ENCODE assay signal across 8 cellular contexts in genomic region chr6:122609881-122610689, GRCh38. TPM values are rescaled to one million over a fixed set of nuclear protein-coding genes. Genes with fewer than 3 reads are reported as not detected.
DNase-seq lines count a peak whose midpoint lies in the region; ATAC-seq, FAIRE-seq and TF ChIP-seq lines count a peak whose summit lies in the region.

Gene PKIB (plus strand): TSS chr6:122610405. CDS start chr6:122717795, 107,390 bp downstream.

- H3K4me2 ChIP-seq in HCT116 (ENCODE audit: low read length): peak within 1 kb of the TSS; percentile 99

- H3K27me3 ChIP-seq in HCT116 (ENCODE audit: insufficient read depth, low read length) (no peaks in the 10 kb centered on the region), SJCRH30 (peaks cover 2% of the 10 kb centered on the region; the same call in 1 of the 2 replicates), heart right ventricle (peaks cover 0 to 62% (median 39%) of the 10 kb centered on the region in 7 donors), pancreas (no peaks in the 10 kb centered on the region)

- CTCF ChIA-PET in GM10248 (lab: Yijun Ruan, JAX): interaction anchor here (1.0 to 2.1 kb wide), 4 partner anchors 10 to 118 kb away, joined by 3 to 6 read pairs (median 4); no protein-coding TSS in a partner anchor
- CTCF ChIA-PET in HCT116 (lab: Charles Lee): interaction anchor here (0.6 to 2.0 kb wide), 8 partner anchors 10 to 188 kb away, joined by 3 to 12 read pairs (median 5); no protein-coding TSS in a partner anchor

- intact Hi-C loops in HCT116 (cut with micrococcal nuclease): loop anchor here (2.0 kb wide), 1 partner anchor 117 kb away; no protein-coding TSS in a partner anchor
- intact Hi-C loops in heart right ventricle (cut with DNase I): no loop called here
- intact Hi-C loops in pancreas (cut with DNase I): no loop called here

- peak within 1 kb of the TSS; percentile 99 for H2AFZ ChIP-seq in HCT116 (ENCODE audit: low read depth, low read length, poor library complexity, severe bottlenecking)

- H4K20me1 ChIP-seq in HCT116 (ENCODE audit: insufficient read depth): no peaks in the 10 kb centered on the region

- no TSS peak for BruUV-seq in HCT116 (replicated peaks; lab: Mats Ljungman, UMichigan)

- H3K36me3 ChIP-seq in HCT116 (ENCODE audit: control insufficient read depth in 1 of 2, insufficient read depth in 2 of 2, low read length in 2 of 2) (no peaks in the 10 kb centered on the region), SJCRH30 (no peaks in the 10 kb centered on the region), heart right ventricle (no peaks in the 10 kb centered on the region), pancreas (no peaks in the 10 kb centered on the region)

- TF ChIP-seq RAD21 in HCT116 (IDR thresholded peaks at IDR 0.05; ENCODE audit: low read depth): peak; percentile 53

- POLR2A ChIA-PET in GM10248 (lab: Yijun Ruan, JAX) (no interaction called here), HCT116 (lab: Charles Lee) (interaction anchor here (0.7 to 1.1 kb wide), 5 partner anchors 10 to 102 kb away, joined by 3 to 4 read pairs (median 3); no protein-coding TSS in a partner anchor)

- H3K9me2 ChIP-seq in HCT116 (ENCODE audit: insufficient read depth): no peaks in the 10 kb centered on the region

- peak within 1 kb of the TSS; percentile 44 for H3K27ac ChIP-seq in HCT116 (ENCODE audit: low read depth, low read length)
- H3K27ac ChIP-seq in SJCRH30: no peak within 1 kb of the TSS
- H3K27ac ChIP-seq in heart right ventricle: no peak within 1 kb of the TSS
- peak within 1 kb of the TSS in 3 of 4 donors; percentile 43 to 77 (median 67) for H3K27ac ChIP-seq in pancreas

- DNase-seq in GM10248 (ENCODE audit: extremely low spot score) (peak; percentile 64), HCT116 (ENCODE audit: low read depth, low spot score) (peak; percentile 75), M059J (ENCODE audit: low read depth) (peak; percentile 79), SJCRH30 (peak; percentile 39 to 57), amniotic epithelial cell (ENCODE audit: low read depth) (peak; percentile 33), heart right ventricle (peak; percentile 25 to 74), pancreas (peak; percentile 81 to 93 (median 85)), T-helper 9 cell (no peak)

- H3K9ac ChIP-seq in HCT116 (ENCODE audit: low read length): peak within 1 kb of the TSS; percentile 70

- RAD21 ChIA-PET in HCT116 (lab: Charles Lee; ENCODE audit: low non-redundant PET in 1 of 2, low total read pairs in 2 of 2, uncharacterized antibody in 2 of 2, unreplicated experiment in 2 of 2): no interaction called here

- no peaks in the 10 kb centered on the region for H3K9me3 ChIP-seq in HCT116 (ENCODE audit: control insufficient read depth in 1 of 2, insufficient read depth in 1 of 2, low read depth in 1 of 2, low read length in 2 of 2)
- no peaks in the 10 kb centered on the region for H3K9me3 ChIP-seq in SJCRH30 (replicated peaks)
- H3K9me3 ChIP-seq in heart right ventricle: no peaks in the 10 kb centered on the region
- no peaks in the 10 kb centered on the region for H3K9me3 ChIP-seq in pancreas

- no peaks in the 10 kb centered on the region for H3K79me2 ChIP-seq in HCT116 (ENCODE audit: insufficient read depth, low read length)

- H3K4me1 ChIP-seq in HCT116 (ENCODE audit: control insufficient read depth in 1 of 2, insufficient read depth in 2 of 2, low read length in 2 of 2): peaks cover 8 to 22% of the 10 kb centered on the region in 2 experiments; a peak in 3 of 4 replicates
- no peaks in the 10 kb centered on the region for H3K4me1 ChIP-seq in SJCRH30
- H3K4me1 ChIP-seq in heart right ventricle: peaks cover 4 to 21% (median 12%) of the 10 kb centered on the region in 9 donors
- H3K4me1 ChIP-seq in pancreas: peaks cover 4 to 9% (median 6%) of the 10 kb centered on the region in 3 donors

- peak; percentile 38 for TF ChIP-seq POLR2A in HCT116 (IDR thresholded peaks at IDR 0.05; ENCODE audit: borderline replicate concordance, extremely low read depth, insufficient read depth, insufficient read length)

- FAIRE-seq in pancreas (lab: Jason Lieb, UNC): no peak

- TF ChIP-seq CTCF in GM10248 (IDR thresholded peaks at IDR 0.05; ENCODE audit: control extremely low read depth, extremely low read depth, low read depth, missing control alignments) (peak; percentile 28), HCT116 (IDR thresholded peaks at IDR 0.05 in 2 of 3, conservative IDR thresholded peaks at IDR 0.05 in 1 of 3; ENCODE audit: borderline replicate concordance in 1 of 3, insufficient read depth in 1 of 3, low read depth in 2 of 3, low read length in 2 of 3) (peak in 2 of 3 experiments; percentile 44 to 51; a peak in 5 of 6 replicates), heart right ventricle (IDR thresholded peaks at IDR 0.05) (peak in 4 of 9 donors; percentile 30 to 46 (median 40)), pancreas (IDR thresholded peaks at IDR 0.05) (peak in 2 of 4 donors; percentile 31 to 32)

- 2 to 3% methylated on average over 66 of the region's 66 CpGs for WGBS in heart right ventricle, 2 donors
- 0% methylated on average over 66 of the region's 66 CpGs for WGBS in pancreas, 2 donors

- H3K4me3 ChIP-seq in HCT116 (replicated peaks in 1 of 2; ENCODE audit: low read depth in 1 of 2, low read length in 2 of 2) (peak within 1 kb of the TSS; percentile 55 to 79), SJCRH30 (peak within 1 kb of the TSS; percentile 46), heart right ventricle (peak within 1 kb of the TSS; percentile 38 to 66 (median 56)), pancreas (peak within 1 kb of the TSS; percentile 35 to 60 (median 54))

- ATAC-seq in HCT116 (peak; percentile 94), heart right ventricle (peak; percentile 94 to 98 (median 96)), pancreas (peak; percentile 96 to 99 (median 98))

TF ChIP-seq in HCT116, 20 proteins besides CTCF, POLR2A, EP300 and RAD21 (continues in another document):
- TF ChIP-seq SIN3A (IDR thresholded peaks at IDR 0.05; ENCODE audit: low read depth) (0 out of 2 replicates have a peak, but pooled peaks have one; percentile 30), SP1 (IDR thresholded peaks at IDR 0.05; ENCODE audit: low read depth) (no peak), CBX3 (IDR thresholded peaks at IDR 0.05; ENCODE audit: low read depth) (peak; percentile 82; the same call in 1 of the 2 replicates), ZBTB33 (IDR thresholded peaks at IDR 0.05; ENCODE audit: extremely low read depth, insufficient replicate concordance, low read length) (no peak), CEBPB (IDR thresholded peaks at IDR 0.05; ENCODE audit: low read depth) (no peak), EGR1 (IDR thresholded peaks at IDR 0.05; ENCODE audit: low read depth) (peak; percentile 82), ZFX (IDR thresholded peaks at IDR 0.05) (no peak), TCF7L2 (IDR thresholded peaks at IDR 0.05; ENCODE audit: borderline replicate concordance, extremely low read depth, insufficient read depth, insufficient read length) (peak; percentile 60), ZNF274 (IDR thresholded peaks at IDR 0.05; ENCODE audit: low read depth, low read length) (no peak), SRF (IDR thresholded peaks at IDR 0.05; ENCODE audit: low read depth) (no peak), JUND (IDR thresholded peaks at IDR 0.05) (no peak), MAX (IDR thresholded peaks at IDR 0.05) (peak; percentile 70), YY1 (IDR thresholded peaks at IDR 0.05; ENCODE audit: extremely low read depth, insufficient replicate concordance, low read depth, low read length) (peak; percentile 15), FOSL1 (IDR thresholded peaks at IDR 0.05; ENCODE audit: low read depth) (no peak), ATF3 (IDR thresholded peaks at IDR 0.05) (no peak), POLR2AphosphoS5 (IDR thresholded peaks at IDR 0.05; ENCODE audit: low read depth, low read length) (peak; percentile 91)

RNA-seq across cellular contexts. Expression of gene PKIB, which starts in this region (rescaled TPM):
- total RNA-seq in HCT116 (2021; ENCODE audit: unreplicated experiment) (24.0 TPM), heart right ventricle (under 1 TPM in 7 of 10 donors, not detected in 3; 0.26 to 0.96 (median 0.39) TPM), pancreas (1 to 10 TPM; 1.2 to 7.3 (median 4.5) TPM)
- 17.1 and 20.8 TPM in 2 replicates for polyA plus RNA-seq in HCT116 (2012)
- total RNA-seq in M059J (2014; rRNA removed; shearing (Covaris generic)): 4.2 and 4.4 TPM in 2 replicates
- total RNA-seq in SJCRH30 (2014; rRNA removed; shearing (Covaris generic)): 7.4 and 10.0 TPM in 2 replicates
- polyA plus RNA-seq in heart right ventricle (under 1 TPM in 1 of 2 donors, not detected in 1; 0.33 TPM), pancreas (10 to 100 TPM in 1 of 2 donors, 1 to 10 TPM in 1; 5.2 to 21.1 TPM)

Comparison
In these comparisons a context has a peak if more than half of its experiments do, and no peak if none do; other contexts are left out.
1. RNA of gene PKIB (polyA plus RNA-seq): 5.2 to 21.1 TPM in pancreas; 0.33 TPM in heart right ventricle; every median in the first group is over 4 times any median in the second.
2. Peak in DNase-seq, ATAC-seq and H3K4me3 ChIP-seq in heart right ventricle; RNA of the gene not detected or under 1 TPM.
3. H3K27ac ChIP-seq: peak in HCT116 (single experiment) and pancreas (3 of 4); none in SJCRH30 (single experiment) and heart right ventricle (0 of 10).
4. Peak in every context shown above with its lines, with median percentiles within 50 percentile points of each other: ATAC-seq and H3K4me3 ChIP-seq.